Comparison of ENCODE assay signal across 1 cellular context in the genomic region with DNA sequence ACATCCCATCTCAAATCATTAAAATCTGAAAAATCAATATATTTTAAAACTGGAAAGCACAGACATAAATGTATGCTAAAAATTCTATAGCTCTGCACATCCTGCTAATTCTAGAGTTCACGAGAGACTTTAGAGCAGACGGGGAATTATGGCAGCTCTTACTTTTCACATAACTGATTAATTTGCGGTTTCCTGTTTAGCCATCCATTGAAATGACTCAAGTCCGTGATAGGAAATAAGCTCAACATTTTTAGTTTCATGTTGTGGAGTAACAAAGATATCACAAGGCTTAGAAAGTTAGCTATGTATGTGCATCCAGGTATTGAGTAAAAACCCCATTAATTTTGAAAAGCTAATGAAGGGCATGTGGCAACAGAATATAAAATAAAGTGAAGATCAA.
TF ChIP-seq lines count a peak whose summit lies in the region.

No MANE protein-coding gene starts in this region.

TF ChIP-seq in H1, 55 proteins besides CTCF, POLR2A, EP300 and RAD21 (continued from another document):
- TF ChIP-seq EZH2 (IDR thresholded peaks at IDR 0.05; ENCODE audit: low read depth, low read length, severe bottlenecking) = no peak
- TF ChIP-seq SIN3A (conservative IDR thresholded peaks at IDR 0.05 in 1 of 2, IDR thresholded peaks at IDR 0.05 in 1 of 2; ENCODE audit: low read depth in 1 of 2, low read length in 2 of 2) = no peak
- no peak for TF ChIP-seq POLR2AphosphoS5 (IDR thresholded peaks at IDR 0.05; ENCODE audit: low read depth, low read length)
